In the genomic region with DNA sequence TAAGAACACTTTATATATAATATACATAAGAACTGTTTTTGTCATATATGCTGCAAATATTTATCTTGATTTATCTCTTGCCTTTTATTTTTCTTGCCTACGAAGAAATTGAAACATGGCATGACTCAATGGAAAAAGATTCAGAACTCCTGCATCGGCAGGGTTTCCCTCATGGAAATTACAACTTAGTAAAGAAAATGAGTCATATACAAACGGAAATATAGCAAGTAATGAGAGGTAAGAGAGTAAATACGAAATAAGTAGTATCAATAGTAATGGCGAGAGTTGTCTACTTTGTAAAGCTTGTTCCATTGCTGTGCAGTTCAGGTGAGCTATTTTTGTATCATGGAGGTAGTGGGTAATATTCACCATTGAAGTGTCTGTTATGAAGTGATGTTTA, we compare ENCODE assay signal across 23 cellular contexts.
A peak's percentile ranks its signal among the peaks of the same experiment; 100 is the strongest.
DNase-seq lines count a peak whose midpoint lies in the region; ATAC-seq, FAIRE-seq and TF ChIP-seq lines count a peak whose summit lies in the region.
"Had no signal": no experiment of that assay in that cellular context is flagged by ENCODE, and none has a peak within 500 bp of the region (broad histone marks: within the 10 kb centered on the region; RNA-seq: fewer than 3 reads in every experiment).

No MANE protein-coding gene starts in this region.

- WGBS in A549 (ENCODE audit: missing lambda C conversion rate), result 7% methylated on average over 5 of the region's 5 CpGs
- 68% methylated on average over 3 of the region's 5 CpGs; no CpG with 5 or more reads in 1 of the 2 experiments for WGBS in IMR-90 (ENCODE audit: extremely low coverage in 2 of 2, insufficient read length in 1 of 2), 2 experiments

- in situ Hi-C loops in IMR-90 (cut with MboI; ENCODE audit: low sequenced_read_pairs), result no loop called here

- H3K4me2 ChIP-seq in A549 (peak overlapping the region; percentile 36), IMR-90 (ENCODE audit: low read depth, low read length) (peak overlapping the region; percentile 66; the same call in 1 of the 2 replicates), astrocyte (ENCODE audit: low read length) (peak overlapping the region; percentile 55)

- H3K79me2 ChIP-seq in astrocyte (ENCODE audit: insufficient read depth, low read length), result no peaks in the 10 kb centered on the region

- H3K36me3 Mint-ChIP-seq in astrocyte (ENCODE audit: low read depth, unreplicated experiment) (no peaks in the 10 kb centered on the region), nephron progenitor cell (ENCODE audit: low read depth) (no peaks in the 10 kb centered on the region)
- H3K36me3 Mint-ChIP-seq: activated naive CD4-positive, alpha-beta T cell treated with anti-CD3 and anti-CD28 coated beads, Interleukin-2, amount 10 ng/mL, durations not matched to agents 7 days and 5 days; CD8-positive, alpha-beta memory T cell; type B pancreatic cell had no signal

- H3K56ac ChIP-seq in IMR-90 (ENCODE audit: extremely low read depth, insufficient read depth, low read length), result no peak overlapping the region

- CTCF ChIA-PET in A549 (lab: Yijun Ruan, JAX), result interaction anchor here (0.6 to 1.3 kb wide), 2 partner anchors 38 to 1036 kb away, joined by 3 to 4 read pairs; no protein-coding TSS in a partner anchor
- CTCF ChIA-PET in IMR-90 (lab: Yijun Ruan, JAX), result no interaction called here

- no peak overlapping the region for H3K4ac ChIP-seq in IMR-90 (ENCODE audit: low read depth, low read length)

- no peak for TF ChIP-seq EP300 in A549 (IDR thresholded peaks at IDR 0.05)

- no peak overlapping the region for H2BK5ac ChIP-seq in IMR-90 (ENCODE audit: low read depth, low read length, poor library complexity, severe bottlenecking)

- H3K27ac Mint-ChIP-seq in astrocyte (ENCODE audit: unreplicated experiment) (no peak overlapping the region), nephron progenitor cell (no peak overlapping the region)
- H3K27ac Mint-ChIP-seq: activated CD4-positive, alpha-beta T cell treated with anti-CD3 and anti-CD28 coated beads, Interleukin-2, amount 10 ng/mL, durations not matched to agents 7 days and 5 days; activated naive CD4-positive, alpha-beta T cell treated with anti-CD3 and anti-CD28 coated beads, Interleukin-2, amount 10 ng/mL, durations not matched to agents 7 days and 5 days; CD8-positive, alpha-beta memory T cell; type B pancreatic cell had no signal

- ATAC-seq in A549 (no peak), IMR-90 (ENCODE audit: low read depth) (peak; percentile 72), GM18517 (IDR thresholded peaks at IDR 0.05; ENCODE audit: unreplicated experiment) (no peak), HG03565 (IDR thresholded peaks at IDR 0.05; ENCODE audit: unreplicated experiment) (no peak)
- ATAC-seq: GM12878; left ventricle myocardium superior; stimulated activated naive CD8-positive, alpha-beta T cell treated with anti-CD3 and anti-CD28 coated beads, Interleukin-15, Interleukin-2, amounts not matched to agents 100 U/mL and 50 U/mL, for 24 hours had no signal

- H3K4me1 ChIP-seq in A549, result no peaks in the 10 kb centered on the region
- H3K4me1 ChIP-seq in IMR-90 (ENCODE audit: control insufficient read depth, insufficient read depth, low read length), result peaks cover 3% of the 10 kb centered on the region; the same call in 1 of the 2 replicates
- peaks cover 5% of the 10 kb centered on the region for H3K4me1 ChIP-seq in astrocyte (ENCODE audit: insufficient read depth, low read length)

- POLR2A ChIA-PET in A549 (lab: Yijun Ruan, JAX) (no interaction called here), IMR-90 (lab: Charles Lee; ENCODE audit: unreplicated experiment) (no interaction called here)

- TF ChIP-seq RAD21 in A549 (conservative IDR thresholded peaks at IDR 0.05 in 1 of 2, IDR thresholded peaks at IDR 0.05 in 1 of 2) (no peak), IMR-90 (IDR thresholded peaks at IDR 0.05; ENCODE audit: low read length) (no peak)

- H3K9ac ChIP-seq in IMR-90 (ENCODE audit: low read depth, low read length), result no peak overlapping the region
- H3K9ac ChIP-seq in astrocyte (ENCODE audit: low read length), result no peak overlapping the region

- peaks cover 2% of the 10 kb centered on the region for H3K27me3 Mint-ChIP-seq in astrocyte (ENCODE audit: low read depth, unreplicated experiment)
- peaks cover 3% of the 10 kb centered on the region for H3K27me3 Mint-ChIP-seq in nephron progenitor cell (ENCODE audit: low read depth, poor library complexity)
- H3K27me3 Mint-ChIP-seq: activated naive CD4-positive, alpha-beta T cell treated with anti-CD3 and anti-CD28 coated beads, Interleukin-2, amount 10 ng/mL, durations not matched to agents 7 days and 5 days had no signal

- no peak overlapping the region for H3K14ac ChIP-seq in IMR-90 (replicated peaks; ENCODE audit: low read depth, low read length)

- H3K9me3 Mint-ChIP-seq in astrocyte (ENCODE audit: unreplicated experiment), result no peaks in the 10 kb centered on the region
- H3K9me3 Mint-ChIP-seq in nephron progenitor cell, result no peaks in the 10 kb centered on the region
- H3K9me3 Mint-ChIP-seq: activated CD4-positive, alpha-beta T cell treated with anti-CD3 and anti-CD28 coated beads, Interleukin-2, amount 10 ng/mL, durations not matched to agents 7 days and 5 days; activated naive CD4-positive, alpha-beta T cell treated with anti-CD3 and anti-CD28 coated beads, Interleukin-2, amount 10 ng/mL, durations not matched to agents 7 days and 5 days; CD8-positive, alpha-beta memory T cell; type B pancreatic cell had no signal

- H3K4me1 Mint-ChIP-seq in astrocyte (ENCODE audit: low read depth, unreplicated experiment) (no peaks in the 10 kb centered on the region), nephron progenitor cell (no peaks in the 10 kb centered on the region)
- H3K4me1 Mint-ChIP-seq: activated CD4-positive, alpha-beta T cell treated with anti-CD3 and anti-CD28 coated beads, Interleukin-2, amount 10 ng/mL, durations not matched to agents 7 days and 5 days; activated naive CD4-positive, alpha-beta T cell treated with anti-CD3 and anti-CD28 coated beads, Interleukin-2, amount 10 ng/mL, durations not matched to agents 7 days and 5 days; CD8-positive, alpha-beta memory T cell had no signal

- no peaks in the 10 kb centered on the region for H4K20me1 ChIP-seq in IMR-90 (ENCODE audit: insufficient read depth, low read length)
- no peaks in the 10 kb centered on the region for H4K20me1 ChIP-seq in astrocyte (ENCODE audit: insufficient read depth, low read length)

- intact Hi-C loops in IMR-90 (cut with micrococcal nuclease), result no loop called here

- no peak overlapping the region for H3K4me3 Mint-ChIP-seq in astrocyte (ENCODE audit: unreplicated experiment)
- no peak overlapping the region for H3K4me3 Mint-ChIP-seq in nephron progenitor cell
- H3K4me3 Mint-ChIP-seq: activated CD4-positive, alpha-beta T cell treated with anti-CD3 and anti-CD28 coated beads, Interleukin-2, amount 10 ng/mL, durations not matched to agents 7 days and 5 days; activated naive CD4-positive, alpha-beta T cell treated with anti-CD3 and anti-CD28 coated beads, Interleukin-2, amount 10 ng/mL, durations not matched to agents 7 days and 5 days; CD8-positive, alpha-beta memory T cell; type B pancreatic cell had no signal

- no peak overlapping the region for H2AK9ac ChIP-seq in IMR-90 (replicated peaks; ENCODE audit: low read depth, low read length, poor library complexity)

- H2BK15ac ChIP-seq in IMR-90 (ENCODE audit: low read depth, low read length), result no peak overlapping the region

- no peak overlapping the region for H2AFZ ChIP-seq in IMR-90 (replicated peaks; ENCODE audit: low read length, poor library complexity)
- H2AFZ ChIP-seq in astrocyte (ENCODE audit: low read depth, low read length), result no peak overlapping the region

- no peak overlapping the region for H3K23ac ChIP-seq in IMR-90 (ENCODE audit: low read depth, low read length)

- no peak overlapping the region for H4K8ac ChIP-seq in IMR-90 (ENCODE audit: low read depth in 2 of 2, low read length in 2 of 2)

- H3K27me3 ChIP-seq in IMR-90 (ENCODE audit: control insufficient read depth, insufficient read depth, low read length) (no peaks in the 10 kb centered on the region), astrocyte (ENCODE audit: insufficient read depth, low read length) (no peaks in the 10 kb centered on the region)

- TF ChIP-seq CTCF in A549 (IDR thresholded peaks at IDR 0.05) (no peak), IMR-90 (conservative IDR thresholded peaks at IDR 0.05; ENCODE audit: low read depth, low read length) (no peak), astrocyte (IDR thresholded peaks at IDR 0.05; ENCODE audit: insufficient read depth, low read depth, low read length) (no peak), foreskin fibroblast (IDR thresholded peaks at IDR 0.05; ENCODE audit: low read depth, low read length) (no peak), nephron progenitor cell (IDR thresholded peaks at IDR 0.05) (no peak)

- H3K27ac ChIP-seq in A549 (no peak overlapping the region), IMR-90 (ENCODE audit: insufficient read depth, low read length) (no peak overlapping the region), astrocyte (ENCODE audit: low read depth, low read length) (no peak overlapping the region)

- no TSS peak for BruUV-seq in IMR-90 (replicated peaks; lab: Mats Ljungman, UMichigan)

- no peak overlapping the region for H2AK5ac ChIP-seq in IMR-90 (ENCODE audit: low read depth, low read length)

- no peak for FAIRE-seq in A549 (lab: Jason Lieb, UNC)
- peak; percentile 84 for FAIRE-seq in astrocyte (lab: Jason Lieb, UNC)
- FAIRE-seq: GM12878, H1 had no signal

- no peak overlapping the region; the same call in 1 of the 2 replicates for H3K18ac ChIP-seq in IMR-90 (ENCODE audit: low read depth, low read length)

- DNase-seq in A549 (ENCODE audit: low read depth in 1 of 2, low spot score in 1 of 2), result no peak
- DNase-seq in IMR-90, result peak; percentile 82
- DNase-seq in astrocyte (ENCODE audit: low read depth), result peak; percentile 75
- peak; percentile 55 to 58 for DNase-seq in foreskin fibroblast
- no peak for DNase-seq in nephron progenitor cell
- no peak for DNase-seq in NCI-H2081 (lab: John Stamatoyannopoulos, UW)
- DNase-seq: activated CD4-positive, alpha-beta T cell treated with anti-CD3 and anti-CD28 coated beads, Interleukin-2, amount 10 ng/mL, durations not matched to agents 7 days and 5 days; activated naive CD4-positive, alpha-beta T cell treated with anti-CD3 and anti-CD28 coated beads, Interleukin-2, amount 10 ng/mL, durations not matched to agents 7 days and 5 days; activated T-cell treated with anti-CD3 and anti-CD28 coated beads for 4 hours; CD8-positive, alpha-beta memory T cell; effector memory CD4-positive, alpha-beta T cell; foreskin melanocyte; left ventricle myocardium superior; NCI-H146; NCI-H510A; posterior cingulate gyrus; stimulated activated CD4-positive, alpha-beta T cell treated with anti-CD3 and anti-CD28 coated beads, Interleukin-12 subunit alpha, Interleukin-12 subunit beta, amount 100 ng/mL, for 4 hours; stimulated activated naive CD8-positive, alpha-beta T cell treated with anti-CD3 and anti-CD28 coated beads, Interleukin-15, Interleukin-2, amounts not matched to agents 100 U/mL and 50 U/mL, for 24 hours had no signal

- H4K5ac ChIP-seq in IMR-90 (ENCODE audit: low read depth, low read length), result no peak overlapping the region

- H3K36me3 ChIP-seq in IMR-90 (ENCODE audit: control insufficient read depth, insufficient read depth, low read length), result no peaks in the 10 kb centered on the region
- H3K36me3 ChIP-seq in astrocyte (ENCODE audit: insufficient read depth, low read length), result no peaks in the 10 kb centered on the region

- no peak overlapping the region for H2BK20ac ChIP-seq in IMR-90 (ENCODE audit: low read depth, low read length)

- H3K9me1 ChIP-seq in IMR-90 (ENCODE audit: insufficient read depth, low read length), result no peaks in the 10 kb centered on the region

- H4K91ac ChIP-seq in IMR-90 (ENCODE audit: insufficient read depth, low read depth, low read length), result no peak overlapping the region

- H3K79me1 ChIP-seq in IMR-90 (ENCODE audit: low read depth in 1 of 2, low read length in 2 of 2), result no peaks in the 10 kb centered on the region

- TF ChIP-seq POLR2A in A549 (IDR thresholded peaks at IDR 0.05; ENCODE audit: low read length) (no peak), IMR-90 (IDR thresholded peaks at IDR 0.05; ENCODE audit: low read depth, low read length) (no peak)

- H2BK120ac ChIP-seq in IMR-90 (ENCODE audit: low read depth, low read length), result no peak overlapping the region

- H3K9me3 ChIP-seq in A549 (no peaks in the 10 kb centered on the region), IMR-90 (ENCODE audit: control insufficient read depth, insufficient read depth, low read length) (no peaks in the 10 kb centered on the region), astrocyte (ENCODE audit: insufficient read depth, low read depth, low read length) (no peaks in the 10 kb centered on the region)

- H3K4me3 ChIP-seq in A549 (no peak overlapping the region), IMR-90 (ENCODE audit: insufficient read depth, low read depth, low read length) (no peak overlapping the region), astrocyte (ENCODE audit: insufficient read depth, low read depth, low read length) (peak overlapping the region; percentile 3), foreskin fibroblast (ENCODE audit: low read depth in 1 of 2, low read length in 2 of 2) (no peak overlapping the region)
- H3K4me3 ChIP-seq: GM12878 had no signal

- dilution Hi-C loops in IMR-90 (cut with HindIII; ENCODE audit: low sequenced_read_pairs, unreplicated experiment), result no loop called here

Comparison
In these comparisons a context has a peak if more than half of its experiments do, and no peak if none do; other contexts are left out.
1. DNase-seq: peak in IMR-90 (single experiment), astrocyte (single experiment) and foreskin fibroblast (2 of 2); none in A549 (0 of 2), nephron progenitor cell (single experiment) and NCI-H2081 (0 of 2).
2. Peak in every context shown above with its lines, with median percentiles within 50 percentile points of each other: H3K4me2 ChIP-seq.